ENCODE assay signal across 10 cellular contexts in the genomic region with DNA sequence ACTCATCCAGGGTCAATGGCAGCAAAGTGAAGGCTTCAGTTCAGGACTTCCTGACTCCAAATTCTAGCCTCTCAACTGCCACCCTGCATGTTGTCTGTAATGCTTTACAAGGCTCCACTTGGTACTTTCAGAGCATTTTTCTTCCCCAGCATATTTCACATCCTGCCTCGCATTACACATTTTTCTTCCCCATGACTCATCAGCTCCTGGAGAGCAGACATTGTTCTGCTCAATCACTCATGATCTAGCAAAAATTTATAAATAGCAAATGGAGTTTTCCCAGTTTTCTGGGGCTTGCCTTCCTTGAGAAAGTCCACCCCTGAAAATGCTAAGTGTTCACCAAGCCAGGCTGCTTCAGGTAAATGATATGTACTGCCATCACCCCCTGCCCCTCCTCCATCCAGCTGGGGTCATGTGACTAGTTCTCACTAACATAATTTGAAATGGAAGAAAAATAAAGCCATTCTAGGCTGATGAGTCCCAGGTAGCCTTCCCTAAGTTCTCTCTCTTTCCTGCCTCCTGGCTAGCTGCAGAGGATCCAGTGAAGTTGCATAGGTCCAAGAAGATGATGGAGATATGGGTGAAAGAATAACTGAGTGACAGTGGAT.
A peak's percentile ranks its signal among the peaks of the same experiment; 100 is the strongest.
DNase-seq lines count a peak whose midpoint lies in the region; ATAC-seq and TF ChIP-seq lines count a peak whose summit lies in the region.
"Had no signal": no experiment of that assay in that cellular context is flagged by ENCODE, and none has a peak within 500 bp of the region (broad histone marks: within the 10 kb centered on the region; RNA-seq: fewer than 3 reads in every experiment).

No MANE protein-coding gene starts in this region.

- H3K4me3 ChIP-seq in Panc1 (ENCODE audit: low read depth in 2 of 2, low read length in 2 of 2) (no peak overlapping the region), epithelial cell of proximal tubule (ENCODE audit: low read depth, low read length) (no peak overlapping the region), MM.1S (ENCODE audit: low read length) (no peak overlapping the region)
- H3K4me3 ChIP-seq in CD4-positive, alpha-beta memory T cell (ENCODE audit: low read length in 2 of 2): no peak overlapping the region

- H3K4me1 ChIP-seq in Panc1 (ENCODE audit: control insufficient read depth, insufficient read depth, low read length) (peaks cover 3% of the 10 kb centered on the region; the same call in 1 of the 2 replicates), MM.1S (ENCODE audit: low read length) (no peaks in the 10 kb centered on the region)
- no peaks in the 10 kb centered on the region for H3K4me1 ChIP-seq in CD4-positive, alpha-beta memory T cell (ENCODE audit: insufficient read depth, low read length)

- peaks cover 2% of the 10 kb centered on the region for H3K36me3 Mint-ChIP-seq in osteocyte (ENCODE audit: unreplicated experiment)
- H3K36me3 Mint-ChIP-seq in CD4-positive, alpha-beta memory T cell: no peaks in the 10 kb centered on the region
- H3K36me3 Mint-ChIP-seq: memory B cell had no signal

- in situ Hi-C loops in Panc1 (cut with HindIII; ENCODE audit: low pct_unique_long_range_greater_than_20kb, low sequenced_read_pairs): no loop called here

- DNase-seq in EH (ENCODE audit: low read depth) (peak; percentile 95), Panc1 (ENCODE audit: low read depth, low spot score) (no peak), epithelial cell of proximal tubule (ENCODE audit: low read depth) (peak; percentile 88), osteocyte (ENCODE audit: extremely low spot score, unreplicated experiment) (no peak), MM.1S (no peak), Kasumi-1 (lab: John Stamatoyannopoulos, UW) (no peak), NCI-H2171 (lab: John Stamatoyannopoulos, UW) (no peak)
- no peak for DNase-seq in CD4-positive, alpha-beta memory T cell
- DNase-seq: stimulated activated CD8-positive, alpha-beta memory T cell treated with anti-CD3 and anti-CD28 coated beads, Interleukin-4, amount 100 ng/mL, for 48 hours had no signal

- POLR2A ChIA-PET in Panc1 (lab: Charles Lee): interaction anchor here (0.5 kb wide), 1 partner anchor 1119 kb away, joined by 8 read pairs; no protein-coding TSS in a partner anchor
- POLR2A ChIA-PET in CD4-positive, alpha-beta memory T cell (lab: Charles Lee; ENCODE audit: partially characterized antibody): no interaction called here

- H2AFZ ChIP-seq in MM.1S (ENCODE audit: low read length): no peak overlapping the region

- peak; percentile 87 for ATAC-seq in Panc1

- H3K79me2 ChIP-seq in MM.1S (ENCODE audit: low read length): no peaks in the 10 kb centered on the region

- H3K9me2 ChIP-seq in MM.1S (replicated peaks; ENCODE audit: insufficient read depth, low read length): no peaks in the 10 kb centered on the region

- H3K9ac ChIP-seq in MM.1S (ENCODE audit: low read length): no peak overlapping the region

- H3K27ac Mint-ChIP-seq in osteocyte (ENCODE audit: unreplicated experiment): peak overlapping the region; percentile 94
- no peak overlapping the region for H3K27ac Mint-ChIP-seq in CD4-positive, alpha-beta memory T cell
- H3K27ac Mint-ChIP-seq: memory B cell had no signal

- H3F3A ChIP-seq in MM.1S (ENCODE audit: insufficient read depth, low read length): no peaks in the 10 kb centered on the region

- no peak overlapping the region for H3K4me2 ChIP-seq in MM.1S (ENCODE audit: low read depth, low read length)

- no peak overlapping the region for H3K4me3 Mint-ChIP-seq in osteocyte (ENCODE audit: unreplicated experiment)
- no peak overlapping the region for H3K4me3 Mint-ChIP-seq in CD4-positive, alpha-beta memory T cell
- H3K4me3 Mint-ChIP-seq: memory B cell had no signal

- no peaks in the 10 kb centered on the region for H3K27me3 Mint-ChIP-seq in osteocyte (ENCODE audit: unreplicated experiment)
- H3K27me3 Mint-ChIP-seq in CD4-positive, alpha-beta memory T cell: peaks cover 17 to 20% of the 10 kb centered on the region in 2 donors

- H4K20me1 ChIP-seq in MM.1S (ENCODE audit: insufficient read depth, low read length): no peaks in the 10 kb centered on the region

- no TSS peak for BruUV-seq in Panc1 (replicated peaks; lab: Mats Ljungman, UMichigan)

- peaks cover 27% of the 10 kb centered on the region for H3K4me1 Mint-ChIP-seq in osteocyte (ENCODE audit: unreplicated experiment)
- no peaks in the 10 kb centered on the region for H3K4me1 Mint-ChIP-seq in CD4-positive, alpha-beta memory T cell
- H3K4me1 Mint-ChIP-seq: memory B cell had no signal

- no peaks in the 10 kb centered on the region for H3K36me3 ChIP-seq in Panc1 (ENCODE audit: control insufficient read depth, insufficient read depth, low read length)
- H3K36me3 ChIP-seq in CD4-positive, alpha-beta memory T cell (ENCODE audit: insufficient read depth, low read length): no peaks in the 10 kb centered on the region
- H3K36me3 ChIP-seq in MM.1S (replicated peaks; ENCODE audit: insufficient read depth, low read length): no peaks in the 10 kb centered on the region

- H3K27me3 ChIP-seq in Panc1 (ENCODE audit: control insufficient read depth, insufficient read depth, low read length) (no peaks in the 10 kb centered on the region; the same call in 1 of the 2 replicates), MM.1S (replicated peaks; ENCODE audit: insufficient read depth, low read length) (no peaks in the 10 kb centered on the region)
- no peaks in the 10 kb centered on the region for H3K27me3 ChIP-seq in CD4-positive, alpha-beta memory T cell (ENCODE audit: insufficient read depth, low read length)

- CTCF ChIA-PET in Panc1 (lab: Charles Lee): no interaction called here
- CTCF ChIA-PET in CD4-positive, alpha-beta memory T cell (lab: Charles Lee; ENCODE audit: partially characterized antibody): interaction anchor here (0.8 kb wide), 1 partner anchor 9 kb away, joined by 3 read pairs; no protein-coding TSS in a partner anchor

- no peak overlapping the region for H3K27ac ChIP-seq in Panc1 (ENCODE audit: low read length)
- H3K27ac ChIP-seq in CD4-positive, alpha-beta memory T cell (ENCODE audit: low read depth, low read length): no peak overlapping the region
- no peak overlapping the region for H3K27ac ChIP-seq in MM.1S (ENCODE audit: low read length)

- intact Hi-C loops in Panc1 (cut with micrococcal nuclease; ENCODE audit: unreplicated experiment): no loop called here
- intact Hi-C loops in CD4-positive, alpha-beta memory T cell (cut with micrococcal nuclease): no loop called here

- TF ChIP-seq CTCF in Panc1 (IDR thresholded peaks at IDR 0.05) (no peak), epithelial cell of proximal tubule (conservative IDR thresholded peaks at IDR 0.05; ENCODE audit: low read depth, low read length) (no peak), osteocyte (IDR thresholded peaks at IDR 0.05) (no peak), MM.1S (IDR thresholded peaks at IDR 0.05; ENCODE audit: low read length) (no peak)

- no peaks in the 10 kb centered on the region for H3K9me3 ChIP-seq in Panc1 (ENCODE audit: control insufficient read depth, insufficient read depth, low read depth, low read length)
- no peaks in the 10 kb centered on the region for H3K9me3 ChIP-seq in CD4-positive, alpha-beta memory T cell (ENCODE audit: control insufficient read depth in 1 of 2, low read length in 2 of 2)
- H3K9me3 ChIP-seq in MM.1S (replicated peaks; ENCODE audit: insufficient read depth, low read length): no peaks in the 10 kb centered on the region

- no peaks in the 10 kb centered on the region for H3K9me3 Mint-ChIP-seq in osteocyte (ENCODE audit: unreplicated experiment)
- no peaks in the 10 kb centered on the region for H3K9me3 Mint-ChIP-seq in CD4-positive, alpha-beta memory T cell
- H3K9me3 Mint-ChIP-seq: memory B cell had no signal

Comparison
In these comparisons a context has a peak if more than half of its experiments do, and no peak if none do; other contexts are left out.
1. DNase-seq: peak in EH (single experiment) and epithelial cell of proximal tubule (single experiment); none in Panc1 (single experiment), osteocyte (single experiment), CD4-positive, alpha-beta memory T cell (0 of 5), MM.1S (single experiment), Kasumi-1 (0 of 2) and NCI-H2171 (single experiment).